8 cellular contexts compared by ENCODE assay signal in the genomic region with DNA sequence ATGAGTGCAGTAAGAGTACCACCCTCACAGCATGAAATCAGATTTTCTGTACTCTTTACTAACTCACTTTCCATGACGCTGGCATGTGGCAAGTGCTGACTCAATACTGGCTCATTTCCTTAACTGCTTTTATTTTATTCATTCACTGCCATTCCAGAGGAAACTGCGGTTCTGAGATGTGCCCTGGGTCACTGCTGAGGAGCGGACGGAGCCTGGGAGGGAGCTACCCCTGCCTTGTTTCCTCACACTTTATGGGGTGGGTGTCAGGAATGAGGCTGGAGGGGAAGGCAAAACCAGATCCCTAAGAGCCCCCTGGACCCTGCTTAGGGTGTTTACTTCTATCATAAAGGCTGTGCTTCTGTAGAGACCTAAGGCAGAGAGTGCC.
DNase-seq lines count a peak whose midpoint lies in the region; ATAC-seq and TF ChIP-seq lines count a peak whose summit lies in the region.

No MANE protein-coding gene starts in this region.

- H3K4me3 Mint-ChIP-seq in activated T-cell treated with anti-CD3 and anti-CD28 coated beads, Interleukin-2, amount 50 U/mL, for 24 hours = peak overlapping the region; percentile 61

- peaks cover 2% of the 10 kb centered on the region for H3K36me3 Mint-ChIP-seq in activated T-cell treated with anti-CD3 and anti-CD28 coated beads, Interleukin-2, amount 50 U/mL, for 24 hours (ENCODE audit: low read depth)

- H3K27me3 ChIP-seq in tibial artery = no peaks in the 10 kb centered on the region

- no peaks in the 10 kb centered on the region for H3K9me3 ChIP-seq in tibial artery

- intact Hi-C loops in tibial artery (cut with DNase I; ENCODE audit: low total_unique reads) = no loop called here

- H3K27me3 Mint-ChIP-seq in activated T-cell treated with anti-CD3 and anti-CD28 coated beads, Interleukin-2, amount 50 U/mL, for 24 hours = no peaks in the 10 kb centered on the region

- H3K36me3 ChIP-seq in tibial artery = peaks cover 0 to 6% (median 5%) of the 10 kb centered on the region in 3 donors

- H3K9me3 Mint-ChIP-seq in activated T-cell treated with anti-CD3 and anti-CD28 coated beads, Interleukin-2, amount 50 U/mL, for 24 hours = no peaks in the 10 kb centered on the region

- peak; percentile 69 for DNase-seq in activated T-cell treated with anti-CD3 and anti-CD28 coated beads, Interleukin-2, amount 50 U/mL, for 24 hours
- DNase-seq in activated T-cell treated with anti-CD3 and anti-CD28 coated beads for 4 hours = no peak
- peak; percentile 79 for DNase-seq in activated CD8-positive, alpha-beta memory T cell treated with anti-CD3 and anti-CD28 coated beads for 24 hours
- peak; percentile 93 for DNase-seq in foreskin melanocyte
- DNase-seq in tibial artery = peak; percentile 54 to 78
- no peak for DNase-seq in NCI-H2029 treated with DMSO at 0.1 percent for 48 hours (lab: John Stamatoyannopoulos, UW)

- peaks cover 83% of the 10 kb centered on the region for H3K4me1 Mint-ChIP-seq in activated T-cell treated with anti-CD3 and anti-CD28 coated beads, Interleukin-2, amount 50 U/mL, for 24 hours (ENCODE audit: low read depth)

- ATAC-seq in HG03196 (IDR thresholded peaks at IDR 0.05; ENCODE audit: unreplicated experiment) (no peak), GM18498 (IDR thresholded peaks at IDR 0.05; ENCODE audit: unreplicated experiment) (no peak)

- no peak for TF ChIP-seq CTCF in tibial artery (IDR thresholded peaks at IDR 0.05)

- H3K4me1 ChIP-seq in tibial artery = peaks cover 0 to 86% (median 61%) of the 10 kb centered on the region in 4 donors

- H3K27ac ChIP-seq in tibial artery = peak overlapping the region; percentile 66 to 76

- peak overlapping the region; percentile 99 for H3K27ac Mint-ChIP-seq in activated T-cell treated with anti-CD3 and anti-CD28 coated beads, Interleukin-2, amount 50 U/mL, for 24 hours

- no peak overlapping the region for H3K4me3 ChIP-seq in tibial artery

Comparison
In these comparisons a context has a peak if more than half of its experiments do, and no peak if none do; other contexts are left out.
1. DNase-seq: peak in activated T-cell treated with anti-CD3 and anti-CD28 coated beads, Interleukin-2, amount 50 U/mL, for 24 hours (single experiment), activated CD8-positive, alpha-beta memory T cell treated with anti-CD3 and anti-CD28 coated beads for 24 hours (single experiment), foreskin melanocyte (single experiment) and tibial artery (2 of 2); none in activated T-cell treated with anti-CD3 and anti-CD28 coated beads for 4 hours (single experiment) and NCI-H2029 treated with DMSO at 0.1 percent for 48 hours (single experiment).